ENCODE assay signal across 1 cellular context in the genomic region with DNA sequence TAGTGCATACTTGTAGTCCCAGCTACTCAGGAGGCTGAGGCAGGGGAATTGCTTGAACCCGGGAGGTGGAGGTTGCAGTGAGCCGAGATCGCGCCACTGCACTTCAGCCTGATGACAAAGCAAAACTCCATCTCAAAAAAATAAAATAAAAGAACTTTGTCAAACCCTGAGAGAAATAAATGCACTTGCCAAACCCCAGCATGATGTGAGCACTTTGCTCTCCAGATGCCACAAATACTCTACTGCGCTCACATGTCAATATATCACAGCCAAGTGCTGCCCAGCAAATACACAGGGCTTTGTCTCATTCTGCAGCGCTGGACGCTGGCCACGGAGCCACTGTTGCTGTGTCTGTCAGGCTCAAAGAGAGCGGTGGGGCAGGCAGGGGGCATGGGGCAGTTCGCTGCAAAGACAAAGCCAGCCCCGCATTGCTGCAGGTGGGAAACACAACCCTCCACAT.
A peak's percentile ranks its signal among the peaks of the same experiment; 100 is the strongest.
TF ChIP-seq lines count a peak whose summit lies in the region.

No MANE protein-coding gene starts in this region.

TF ChIP-seq in HepG2, 621 proteins besides CTCF, POLR2A, EP300 and RAD21 (continued from another document):
- no peak for TF ChIP-seq ZNF136 (CRISPR knock-in tag; IDR thresholded peaks at IDR 0.05; ENCODE audit: low read depth)
- TF ChIP-seq, protein P1, sequence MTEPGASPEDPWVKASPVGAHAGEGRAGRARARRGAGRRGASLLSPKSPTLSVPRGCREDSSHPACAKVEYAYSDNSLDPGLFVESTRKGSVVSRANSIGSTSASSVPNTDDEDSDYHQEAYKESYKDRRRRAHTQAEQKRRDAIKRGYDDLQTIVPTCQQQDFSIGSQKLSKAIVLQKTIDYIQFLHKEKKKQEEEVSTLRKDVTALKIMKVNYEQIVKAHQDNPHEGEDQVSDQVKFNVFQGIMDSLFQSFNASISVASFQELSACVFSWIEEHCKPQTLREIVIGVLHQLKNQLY (CRISPR knock-in tag; IDR thresholded peaks at IDR 0.05): no peak
- no peak for TF ChIP-seq MEIS2 (CRISPR knock-in tag; IDR thresholded peaks at IDR 0.05)
- no peak for TF ChIP-seq ZNF101 (CRISPR knock-in tag; IDR thresholded peaks at IDR 0.05; ENCODE audit: borderline replicate concordance, low read depth)
- TF ChIP-seq, protein P2, sequence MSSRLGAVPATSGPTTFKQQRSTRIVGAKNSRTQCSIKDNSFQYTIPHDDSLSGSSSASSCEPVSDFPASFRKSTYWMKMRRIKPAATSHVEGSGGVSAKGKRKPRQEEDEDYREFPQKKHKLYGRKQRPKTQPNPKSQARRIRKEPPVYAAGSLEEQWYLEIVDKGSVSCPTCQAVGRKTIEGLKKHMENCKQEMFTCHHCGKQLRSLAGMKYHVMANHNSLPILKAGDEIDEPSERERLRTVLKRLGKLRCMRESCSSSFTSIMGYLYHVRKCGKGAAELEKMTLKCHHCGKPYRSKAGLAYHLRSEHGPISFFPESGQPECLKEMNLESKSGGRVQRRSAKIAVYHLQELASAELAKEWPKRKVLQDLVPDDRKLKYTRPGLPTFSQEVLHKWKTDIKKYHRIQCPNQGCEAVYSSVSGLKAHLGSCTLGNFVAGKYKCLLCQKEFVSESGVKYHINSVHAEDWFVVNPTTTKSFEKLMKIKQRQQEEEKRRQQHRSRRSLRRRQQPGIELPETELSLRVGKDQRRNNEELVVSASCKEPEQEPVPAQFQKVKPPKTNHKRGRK (CRISPR knock-in tag; IDR thresholded peaks at IDR 0.05): no peak
- TF ChIP-seq ZNF746 (CRISPR knock-in tag; IDR thresholded peaks at IDR 0.05): no peak
- no peak for TF ChIP-seq ZNF660 (CRISPR knock-in tag; IDR thresholded peaks at IDR 0.05; ENCODE audit: borderline replicate concordance, low read depth)
- TF ChIP-seq DNMT1 (CRISPR knock-in tag; IDR thresholded peaks at IDR 0.05): no peak
- TF ChIP-seq TCF12 (IDR thresholded peaks at IDR 0.05): no peak
- TF ChIP-seq TCF12 (CRISPR knock-in tag; IDR thresholded peaks at IDR 0.05): no peak
- no peak for TF ChIP-seq ZNF557 (CRISPR knock-in tag; IDR thresholded peaks at IDR 0.05)
- TF ChIP-seq, protein P3, sequence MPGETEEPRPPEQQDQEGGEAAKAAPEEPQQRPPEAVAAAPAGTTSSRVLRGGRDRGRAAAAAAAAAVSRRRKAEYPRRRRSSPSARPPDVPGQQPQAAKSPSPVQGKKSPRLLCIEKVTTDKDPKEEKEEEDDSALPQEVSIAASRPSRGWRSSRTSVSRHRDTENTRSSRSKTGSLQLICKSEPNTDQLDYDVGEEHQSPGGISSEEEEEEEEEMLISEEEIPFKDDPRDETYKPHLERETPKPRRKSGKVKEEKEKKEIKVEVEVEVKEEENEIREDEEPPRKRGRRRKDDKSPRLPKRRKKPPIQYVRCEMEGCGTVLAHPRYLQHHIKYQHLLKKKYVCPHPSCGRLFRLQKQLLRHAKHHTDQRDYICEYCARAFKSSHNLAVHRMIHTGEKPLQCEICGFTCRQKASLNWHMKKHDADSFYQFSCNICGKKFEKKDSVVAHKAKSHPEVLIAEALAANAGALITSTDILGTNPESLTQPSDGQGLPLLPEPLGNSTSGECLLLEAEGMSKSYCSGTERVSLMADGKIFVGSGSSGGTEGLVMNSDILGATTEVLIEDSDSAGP (CRISPR knock-in tag; IDR thresholded peaks at IDR 0.05; ENCODE audit: borderline replicate concordance): peak; percentile 20; the same call in 1 of the 2 replicates
- TF ChIP-seq TP53 (CRISPR knock-in tag; conservative IDR thresholded peaks at IDR 0.05): no peak
- TF ChIP-seq, protein P4, sequence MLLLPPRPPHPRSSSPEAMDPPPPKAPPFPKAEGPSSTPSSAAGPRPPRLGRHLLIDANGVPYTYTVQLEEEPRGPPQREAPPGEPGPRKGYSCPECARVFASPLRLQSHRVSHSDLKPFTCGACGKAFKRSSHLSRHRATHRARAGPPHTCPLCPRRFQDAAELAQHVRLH (CRISPR knock-in tag; IDR thresholded peaks at IDR 0.05; ENCODE audit: borderline replicate concordance, low read depth): no peak
- no peak for TF ChIP-seq NFKBIZ (CRISPR knock-in tag; IDR thresholded peaks at IDR 0.05)
- TF ChIP-seq KDM5A (IDR thresholded peaks at IDR 0.05; ENCODE audit: borderline replicate concordance, low read length): no peak
- TF ChIP-seq ZNF772 (CRISPR knock-in tag; IDR thresholded peaks at IDR 0.05): no peak
- no peak for TF ChIP-seq BORCS8-MEF2B (CRISPR knock-in tag; IDR thresholded peaks at IDR 0.05)
- no peak for TF ChIP-seq ASH2L (IDR thresholded peaks at IDR 0.05; ENCODE audit: insufficient read length, low read depth, low read length)
- TF ChIP-seq, protein P5, sequence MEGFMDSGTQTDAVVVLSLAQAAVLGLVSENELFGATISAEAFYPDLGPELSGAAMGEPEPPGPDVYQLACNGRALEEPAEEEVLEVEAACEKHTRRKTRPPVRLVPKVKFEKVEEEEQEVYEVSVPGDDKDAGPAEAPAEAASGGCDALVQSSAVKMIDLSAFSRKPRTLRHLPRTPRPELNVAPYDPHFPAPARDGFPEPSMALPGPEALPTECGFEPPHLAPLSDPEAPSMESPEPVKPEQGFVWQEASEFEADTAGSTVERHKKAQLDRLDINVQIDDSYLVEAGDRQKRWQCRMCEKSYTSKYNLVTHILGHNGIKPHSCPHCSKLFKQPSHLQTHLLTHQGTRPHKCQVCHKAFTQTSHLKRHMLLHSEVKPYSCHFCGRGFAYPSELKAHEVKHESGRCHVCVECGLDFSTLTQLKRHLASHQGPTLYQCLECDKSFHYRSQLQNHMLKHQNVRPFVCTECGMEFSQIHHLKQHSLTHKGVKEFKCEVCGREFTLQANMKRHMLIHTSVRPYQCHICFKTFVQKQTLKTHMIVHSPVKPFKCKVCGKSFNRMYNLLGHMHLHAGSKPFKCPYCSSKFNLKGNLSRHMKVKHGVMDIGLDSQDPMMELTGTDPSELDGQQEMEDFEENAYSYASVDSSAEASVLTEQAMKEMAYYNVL (CRISPR knock-in tag; IDR thresholded peaks at IDR 0.05; ENCODE audit: borderline replicate concordance): no peak
- no peak for TF ChIP-seq TOE1 (CRISPR knock-in tag; IDR thresholded peaks at IDR 0.05)
- TF ChIP-seq ZMYM3 (CRISPR knock-in tag; IDR thresholded peaks at IDR 0.05): peak; percentile 72; the same call in 1 of the 2 replicates
- TF ChIP-seq GABPB1 (CRISPR knock-in tag; IDR thresholded peaks at IDR 0.05): no peak
- TF ChIP-seq, protein P6, sequence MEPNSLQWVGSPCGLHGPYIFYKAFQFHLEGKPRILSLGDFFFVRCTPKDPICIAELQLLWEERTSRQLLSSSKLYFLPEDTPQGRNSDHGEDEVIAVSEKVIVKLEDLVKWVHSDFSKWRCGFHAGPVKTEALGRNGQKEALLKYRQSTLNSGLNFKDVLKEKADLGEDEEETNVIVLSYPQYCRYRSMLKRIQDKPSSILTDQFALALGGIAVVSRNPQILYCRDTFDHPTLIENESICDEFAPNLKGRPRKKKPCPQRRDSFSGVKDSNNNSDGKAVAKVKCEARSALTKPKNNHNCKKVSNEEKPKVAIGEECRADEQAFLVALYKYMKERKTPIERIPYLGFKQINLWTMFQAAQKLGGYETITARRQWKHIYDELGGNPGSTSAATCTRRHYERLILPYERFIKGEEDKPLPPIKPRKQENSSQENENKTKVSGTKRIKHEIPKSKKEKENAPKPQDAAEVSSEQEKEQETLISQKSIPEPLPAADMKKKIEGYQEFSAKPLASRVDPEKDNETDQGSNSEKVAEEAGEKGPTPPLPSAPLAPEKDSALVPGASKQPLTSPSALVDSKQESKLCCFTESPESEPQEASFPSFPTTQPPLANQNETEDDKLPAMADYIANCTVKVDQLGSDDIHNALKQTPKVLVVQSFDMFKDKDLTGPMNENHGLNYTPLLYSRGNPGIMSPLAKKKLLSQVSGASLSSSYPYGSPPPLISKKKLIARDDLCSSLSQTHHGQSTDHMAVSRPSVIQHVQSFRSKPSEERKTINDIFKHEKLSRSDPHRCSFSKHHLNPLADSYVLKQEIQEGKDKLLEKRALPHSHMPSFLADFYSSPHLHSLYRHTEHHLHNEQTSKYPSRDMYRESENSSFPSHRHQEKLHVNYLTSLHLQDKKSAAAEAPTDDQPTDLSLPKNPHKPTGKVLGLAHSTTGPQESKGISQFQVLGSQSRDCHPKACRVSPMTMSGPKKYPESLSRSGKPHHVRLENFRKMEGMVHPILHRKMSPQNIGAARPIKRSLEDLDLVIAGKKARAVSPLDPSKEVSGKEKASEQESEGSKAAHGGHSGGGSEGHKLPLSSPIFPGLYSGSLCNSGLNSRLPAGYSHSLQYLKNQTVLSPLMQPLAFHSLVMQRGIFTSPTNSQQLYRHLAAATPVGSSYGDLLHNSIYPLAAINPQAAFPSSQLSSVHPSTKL (CRISPR knock-in tag; IDR thresholded peaks at IDR 0.05): peak; percentile 58
- no peak for TF ChIP-seq CCAR2 (optimal IDR thresholded peaks at IDR 0.05; ENCODE audit: low read depth, low read length)
- no peak for TF ChIP-seq ZNF451 (CRISPR knock-in tag; IDR thresholded peaks at IDR 0.05)
